Comparison of ENCODE assay signal across 8 cellular contexts in the genomic region with DNA sequence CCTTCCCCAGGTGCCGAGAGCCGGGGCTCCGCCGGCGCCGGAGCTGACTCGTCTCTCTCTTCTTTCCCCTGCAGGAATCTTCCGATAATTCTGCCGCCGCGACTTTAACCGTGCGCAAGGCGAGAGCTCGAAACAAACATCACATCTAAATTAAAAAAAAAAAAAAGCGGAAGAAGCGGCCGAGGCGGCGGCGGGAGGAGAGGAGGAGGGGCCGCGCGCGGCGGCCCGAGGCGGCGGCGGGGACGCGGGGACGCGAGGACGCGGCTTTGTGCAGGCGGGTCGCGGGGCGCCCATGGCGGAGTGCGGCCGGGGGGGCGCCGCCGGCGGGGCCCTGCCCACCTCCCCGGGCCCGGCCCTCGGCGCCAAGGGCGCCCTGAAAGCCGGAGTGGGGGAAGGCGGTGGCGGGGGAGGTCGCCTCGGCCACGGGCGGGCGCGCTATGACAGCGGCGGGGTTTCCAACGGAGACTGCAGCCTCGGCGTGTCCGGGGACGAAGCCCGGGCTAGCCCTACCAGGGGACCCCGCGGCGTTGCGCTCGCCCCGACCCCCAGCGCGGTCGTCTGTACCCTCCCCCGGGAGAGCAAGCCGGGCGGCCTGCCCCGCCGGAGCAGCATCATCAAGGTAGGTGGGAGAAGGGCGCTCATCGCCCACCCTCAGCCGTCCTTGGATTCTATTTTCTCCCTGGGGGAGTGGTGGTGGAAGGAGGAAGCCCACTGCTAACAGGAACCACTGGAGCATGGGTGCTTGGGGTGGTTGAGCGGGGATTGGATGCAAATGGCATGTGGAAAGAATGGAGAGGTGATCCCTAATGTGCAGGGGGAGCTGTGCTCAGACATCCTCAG. TPM values are rescaled to one million over a fixed set of nuclear protein-coding genes. Genes with fewer than 3 reads are reported as not detected.
DNase-seq lines count a peak whose midpoint lies in the region; ATAC-seq, FAIRE-seq and TF ChIP-seq lines count a peak whose summit lies in the region.

A gene (plus strand): TSS at position 208 of the 840 bp plus-strand sequence. CDS start 85 bp downstream, at position 293.

- peak within 1 kb of the TSS; percentile 96 for H2AFZ ChIP-seq in parathyroid adenoma

- H3K4me1 Mint-ChIP-seq in activated naive CD4-positive, alpha-beta T cell treated with anti-CD3 and anti-CD28 coated beads for 36 hours (ENCODE audit: low read depth), result peaks cover 22% of the 10 kb centered on the region

- no peak for TF ChIP-seq CTCF in parathyroid adenoma (IDR thresholded peaks at IDR 0.05)

- H3K9me3 ChIP-seq in SJCRH30 (replicated peaks) (no peaks in the 10 kb centered on the region), parathyroid adenoma (ENCODE audit: control insufficient read depth, low read length) (no peaks in the 10 kb centered on the region)

- H3K4me1 ChIP-seq in SJCRH30 (no peaks in the 10 kb centered on the region), parathyroid adenoma (no peaks in the 10 kb centered on the region)

- no peaks in the 10 kb centered on the region for H3K27me3 Mint-ChIP-seq in activated naive CD4-positive, alpha-beta T cell treated with anti-CD3 and anti-CD28 coated beads for 36 hours (ENCODE audit: low read depth)

- H3K79me2 ChIP-seq in parathyroid adenoma, result no peaks in the 10 kb centered on the region

- peak; percentile 50 for TF ChIP-seq POLR2A in GM19099 (IDR thresholded peaks at IDR 0.05; ENCODE audit: extremely low read depth, insufficient read length, low read depth)

- CTCF ChIA-PET in activated naive CD4-positive, alpha-beta T cell treated with anti-CD3 and anti-CD28 coated beads for 36 hours (lab: Charles Lee), result interaction anchor here (0.9 to 2.2 kb wide), 15 partner anchors 11 to 350 kb away, joined by 3 to 10 read pairs (median 4); no protein-coding TSS in a partner anchor

- H3K4me2 ChIP-seq in parathyroid adenoma (ENCODE audit: low read length), result peak within 1 kb of the TSS; percentile 85

- H3K27ac ChIP-seq in SJCRH30 (no peak within 1 kb of the TSS), parathyroid adenoma (peak within 1 kb of the TSS; percentile 13)

- no peaks in the 10 kb centered on the region for H3K36me3 ChIP-seq in SJCRH30
- H3K36me3 ChIP-seq in parathyroid adenoma (ENCODE audit: control insufficient read depth, insufficient read depth, low read length), result no peaks in the 10 kb centered on the region

- peak; percentile 39 for ATAC-seq in HG03342 (IDR thresholded peaks at IDR 0.05; ENCODE audit: unreplicated experiment)

- peaks cover 1% of the 10 kb centered on the region for H3K36me3 Mint-ChIP-seq in activated naive CD4-positive, alpha-beta T cell treated with anti-CD3 and anti-CD28 coated beads for 36 hours (ENCODE audit: low read depth)

- no peaks in the 10 kb centered on the region for H3K9me3 Mint-ChIP-seq in activated naive CD4-positive, alpha-beta T cell treated with anti-CD3 and anti-CD28 coated beads for 36 hours

- peak within 1 kb of the TSS; percentile 93 for H3K4me3 Mint-ChIP-seq in activated naive CD4-positive, alpha-beta T cell treated with anti-CD3 and anti-CD28 coated beads for 36 hours

- FAIRE-seq in urothelium cell line (lab: Jason Lieb, UNC), result no peak

- H3K9ac ChIP-seq in parathyroid adenoma, result no peak within 1 kb of the TSS

- DNase-seq in AML-193 (lab: John Stamatoyannopoulos, UW) (peak; percentile 35 to 43), SJCRH30 (peak; percentile 23 to 43), head of caudate nucleus (peak in 40 of 42 donors; percentile 24 to 80 (median 60)), urothelium cell line (ENCODE audit: low spot score) (peak; percentile 61)
- DNase-seq in activated naive CD4-positive, alpha-beta T cell treated with anti-CD3 and anti-CD28 coated beads for 36 hours, result peak; percentile 70

- peak within 1 kb of the TSS; percentile 75 for H3K4me3 ChIP-seq in SJCRH30
- peak within 1 kb of the TSS; percentile 62 for H3K4me3 ChIP-seq in parathyroid adenoma (ENCODE audit: low read depth, low read length)

- H3K27me3 ChIP-seq in SJCRH30 (no peaks in the 10 kb centered on the region), parathyroid adenoma (ENCODE audit: control insufficient read depth, insufficient read depth, low read length) (no peaks in the 10 kb centered on the region)

- H3K27ac Mint-ChIP-seq in activated naive CD4-positive, alpha-beta T cell treated with anti-CD3 and anti-CD28 coated beads for 36 hours, result peak within 1 kb of the TSS; percentile 96

- intact Hi-C loops in activated naive CD4-positive, alpha-beta T cell treated with anti-CD3 and anti-CD28 coated beads for 36 hours (cut with micrococcal nuclease), result loop anchor here (1.0 to 10.0 kb wide), 9 partner anchors 32 to 1560 kb away; a partner anchor contains a TSS
- intact Hi-C loops in head of caudate nucleus (cut with DNase I), result loop anchor here (5.0 kb wide), 1 partner anchor 147 kb away; no protein-coding TSS in a partner anchor

RNA-seq across cellular contexts. Expression of the gene that starts here (rescaled TPM):
- 1.4 and 1.6 TPM in 2 replicates for total RNA-seq in SJCRH30 (2014; rRNA removed; shearing (Covaris generic))
- 10 to 100 TPM; 19.9 to 20.5 TPM for total RNA-seq in activated naive CD4-positive, alpha-beta T cell treated with anti-CD3 and anti-CD28 coated beads for 36 hours
